In genomic region chr9:120792898-120793765, GRCh38 we compare ENCODE assay signal across 1 cellular context.
TF ChIP-seq lines count a peak whose summit lies in the region.

Gene FBXW2, minus strand, starts transcription at chr9:120793416. Its CDS starts 5,158 bp downstream, at chr9:120788258.

TF ChIP-seq in WTC11, 78 proteins besides CTCF, POLR2A, EP300 and RAD21 (continued from another document):
- no peak for TF ChIP-seq ZNF317 (CRISPR knock-in tag; IDR thresholded peaks at IDR 0.05; ENCODE audit: borderline replicate concordance, low read depth)
- peak; percentile 67; the same call in 1 of the 2 replicates for TF ChIP-seq NFE2L1 (CRISPR knock-in tag; IDR thresholded peaks at IDR 0.05)
- peak; percentile 90 for TF ChIP-seq HMGXB4 (CRISPR knock-in tag; IDR thresholded peaks at IDR 0.05)
- TF ChIP-seq MAX (CRISPR knock-in tag; IDR thresholded peaks at IDR 0.05), result peak; percentile 73
- TF ChIP-seq ETV6 (CRISPR knock-in tag; IDR thresholded peaks at IDR 0.05), result peak; percentile 96
- TF ChIP-seq EMX1 (CRISPR knock-in tag; IDR thresholded peaks at IDR 0.05), result 0 out of 2 replicates have a peak, but pooled peaks have one; percentile 47
- peak; percentile 34; the same call in 1 of the 2 replicates for TF ChIP-seq IRF1 (CRISPR knock-in tag; IDR thresholded peaks at IDR 0.05)
- peak; percentile 97 for TF ChIP-seq CREM (CRISPR knock-in tag; IDR thresholded peaks at IDR 0.05)
- peak; percentile 86 for TF ChIP-seq SP1 (CRISPR knock-in tag; conservative IDR thresholded peaks at IDR 0.05)
- no peak for TF ChIP-seq GRHL2 (CRISPR knock-in tag; IDR thresholded peaks at IDR 0.05; ENCODE audit: insufficient replicate concordance, severe bottlenecking)
- TF ChIP-seq ATF1 (CRISPR knock-in tag; IDR thresholded peaks at IDR 0.05), result 0 out of 2 replicates have a peak, but pooled peaks have one; percentile 51
- TF ChIP-seq ZBTB21 (CRISPR knock-in tag; IDR thresholded peaks at IDR 0.05; ENCODE audit: borderline replicate concordance), result no peak
- TF ChIP-seq PREB (CRISPR knock-in tag; IDR thresholded peaks at IDR 0.05; ENCODE audit: borderline replicate concordance), result peak; percentile 20; the same call in 1 of the 2 replicates
- TF ChIP-seq FOXP4 (CRISPR knock-in tag; IDR thresholded peaks at IDR 0.05), result peak; percentile 74
- peak; percentile 92; the same call in 1 of the 2 replicates for TF ChIP-seq KAT7 (CRISPR knock-in tag; IDR thresholded peaks at IDR 0.05; ENCODE audit: borderline replicate concordance)
- TF ChIP-seq E2F5 (CRISPR knock-in tag; IDR thresholded peaks at IDR 0.05), result peak; percentile 70; the same call in 1 of the 2 replicates
- TF ChIP-seq CREB1 (CRISPR knock-in tag; IDR thresholded peaks at IDR 0.05), result peak; percentile 69; the same call in 1 of the 2 replicates
- TF ChIP-seq ZNF416 (CRISPR knock-in tag; IDR thresholded peaks at IDR 0.05), result 0 out of 2 replicates have a peak, but pooled peaks have one; percentile 37
- peak; percentile 50; the same call in 1 of the 2 replicates for TF ChIP-seq ARID4B (CRISPR knock-in tag; IDR thresholded peaks at IDR 0.05; ENCODE audit: borderline replicate concordance)
TF ChIP-seq in WTC11: peak in this region for 25.
